8 cellular contexts compared by ENCODE assay signal in the genomic region with DNA sequence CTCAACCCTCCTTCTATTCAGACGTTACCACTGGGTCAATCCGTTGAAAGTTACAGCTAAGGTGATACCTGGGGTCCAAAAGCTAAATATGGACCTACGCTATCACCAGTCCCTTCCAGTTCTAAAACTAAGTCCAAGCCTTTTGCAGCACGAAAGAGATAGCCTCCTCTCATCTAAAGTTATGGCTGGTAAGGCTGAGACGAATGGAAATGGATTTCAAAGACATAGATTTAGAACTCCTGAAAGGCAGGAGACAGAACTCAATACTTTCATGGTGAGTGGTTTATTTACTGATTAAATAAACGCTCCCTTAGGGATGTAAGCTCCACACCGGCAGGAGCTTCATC. TPM values are rescaled to one million over a fixed set of nuclear protein-coding genes. Genes with fewer than 3 reads are reported as not detected.
DNase-seq lines count a peak whose midpoint lies in the region; ATAC-seq and TF ChIP-seq lines count a peak whose summit lies in the region.

No MANE protein-coding gene starts in this region.

- H3K79me2 ChIP-seq in PC-3 (ENCODE audit: low read length) (peaks cover 90% of the 10 kb centered on the region), parathyroid adenoma (peaks cover 4% of the 10 kb centered on the region)

- ATAC-seq in PC-3 (peak; percentile 18), HG02642 (IDR thresholded peaks at IDR 0.05; ENCODE audit: poor library complexity, unreplicated experiment) (no peak), GM18861 (IDR thresholded peaks at IDR 0.05; ENCODE audit: unreplicated experiment) (no peak), GM18873 (IDR thresholded peaks at IDR 0.05; ENCODE audit: low FRiP score, unreplicated experiment) (no peak)

- H3F3A ChIP-seq in PC-3 (ENCODE audit: low read length, unreplicated experiment), result no peaks in the 10 kb centered on the region

- H3K36me3 ChIP-seq in PC-3 (ENCODE audit: low read depth, low read length) (no peaks in the 10 kb centered on the region), parathyroid adenoma (ENCODE audit: control insufficient read depth, insufficient read depth, low read length) (no peaks in the 10 kb centered on the region)

- no peaks in the 10 kb centered on the region for H3K27me3 ChIP-seq in PC-3 (ENCODE audit: low read length)
- H3K27me3 ChIP-seq in parathyroid adenoma (ENCODE audit: control insufficient read depth, insufficient read depth, low read length), result no peaks in the 10 kb centered on the region

- TF ChIP-seq CTCF in PC-3 (conservative IDR thresholded peaks at IDR 0.05; ENCODE audit: low read depth, low read length) (no peak), epithelial cell of esophagus (IDR thresholded peaks at IDR 0.05; ENCODE audit: insufficient read depth, low read depth, low read length, missing control alignments) (no peak), parathyroid adenoma (IDR thresholded peaks at IDR 0.05) (no peak)

- POLR2A ChIA-PET in PC-3 (lab: Charles Lee; ENCODE audit: unreplicated experiment), result interaction anchor here (0.6 kb wide), 1 partner anchor 8 kb away, joined by 4 read pairs; no protein-coding TSS in a partner anchor

- H3K4me1 ChIP-seq in PC-3 (ENCODE audit: insufficient read depth, low read length), result peaks cover 38% of the 10 kb centered on the region
- H3K4me1 ChIP-seq in parathyroid adenoma, result no peaks in the 10 kb centered on the region

- peak overlapping the region; percentile 82 for H3K9ac ChIP-seq in PC-3 (ENCODE audit: low read length)
- H3K9ac ChIP-seq in parathyroid adenoma, result no peak overlapping the region

- TSS peak; percentile 90 for BruUV-seq in PC-3 (replicated peaks; lab: Mats Ljungman, UMichigan)

- CTCF ChIA-PET in PC-3 (lab: Charles Lee), result no interaction called here

- H3K9me2 ChIP-seq in PC-3 (replicated peaks; ENCODE audit: low read length), result no peaks in the 10 kb centered on the region

- H3K9me3 ChIP-seq in PC-3 (ENCODE audit: low read length), result no peaks in the 10 kb centered on the region
- no peaks in the 10 kb centered on the region for H3K9me3 ChIP-seq in parathyroid adenoma (ENCODE audit: control insufficient read depth, low read length)

- H4K20me1 ChIP-seq in PC-3 (ENCODE audit: low read length), result no peaks in the 10 kb centered on the region

- in situ Hi-C loops in Caki2 (cut with HindIII; ENCODE audit: low pct_unique_long_range_greater_than_20kb, low sequenced_read_pairs), result no loop called here

- H3K4me3 ChIP-seq in PC-3 (ENCODE audit: low read length) (peak overlapping the region; percentile 76), epithelial cell of esophagus (ENCODE audit: low read length) (peak overlapping the region; percentile 64), parathyroid adenoma (ENCODE audit: low read depth, low read length) (peak overlapping the region; percentile 92)

- H3K27ac ChIP-seq in PC-3 (ENCODE audit: low read length) (peak overlapping the region; percentile 81), parathyroid adenoma (peak overlapping the region; percentile 77)

- DNase-seq in Caki2 (ENCODE audit: low read depth), result peak; percentile 43
- peak; percentile 34 for DNase-seq in PC-3
- no peak for DNase-seq in epithelial cell of esophagus (ENCODE audit: low read depth)
- no peak for DNase-seq in HCEC 1CT

- peak overlapping the region; percentile 87 for H2AFZ ChIP-seq in PC-3 (ENCODE audit: low read length)
- peak overlapping the region; percentile 83 for H2AFZ ChIP-seq in parathyroid adenoma

- intact Hi-C loops in PC-3 (cut with micrococcal nuclease), result loop anchor here (2.0 kb wide), 1 partner anchor 87 kb away; no protein-coding TSS in a partner anchor

- H3K4me2 ChIP-seq in PC-3 (ENCODE audit: low read length) (peak overlapping the region; percentile 100), parathyroid adenoma (ENCODE audit: low read length) (peak overlapping the region; percentile 70)

RNA-seq across cellular contexts. Expression of gene RIC1, which starts 0.8 kb away (rescaled TPM):
- 7.4 TPM in 2 replicates for total RNA-seq in Caki2 (2014; rRNA removed; shearing (Covaris generic); ENCODE audit: low replicate concordance)
- 13.3 and 16.0 TPM in 2 replicates for total RNA-seq in PC-3 (2014; rRNA removed)

Comparison
In these comparisons a context has a peak if more than half of its experiments do, and no peak if none do; other contexts are left out.
1. DNase-seq: peak in Caki2 (single experiment) and PC-3 (single experiment); none in epithelial cell of esophagus (single experiment) and HCEC 1CT (single experiment).
2. Peak in every context shown above with its lines, with median percentiles within 50 percentile points of each other: H3K4me3 ChIP-seq.